In genomic region chrX:63739885-63740284, GRCh38 we compare ENCODE assay signal across 17 cellular contexts. TPM values are rescaled to one million over a fixed set of nuclear protein-coding genes. Genes with fewer than 3 reads are reported as not detected.
DNase-seq lines count a peak whose midpoint lies in the region; ATAC-seq and TF ChIP-seq lines count a peak whose summit lies in the region.
"Had no signal": no experiment of that assay in that cellular context is flagged by ENCODE, and none has a peak within 500 bp of the region (broad histone marks: within the 10 kb centered on the region; RNA-seq: fewer than 3 reads in every experiment).

No MANE protein-coding gene starts in this region.

- CTCF ChIA-PET in activated CD8-positive, alpha-beta memory T cell treated with anti-CD3 and anti-CD28 coated beads, Interleukin-2, amount 10 ng/mL, durations not matched to agents 7 days and 5 days (lab: Charles Lee) = interaction anchor here (2.5 kb wide), 1 partner anchor 15 kb away, joined by 8 read pairs; a partner anchor contains a TSS

- H3K27ac ChIP-seq in WERI-Rb-1 = no peak overlapping the region

- no peaks in the 10 kb centered on the region; the same call in 1 of the 2 replicates for H3K36me3 ChIP-seq in WERI-Rb-1

- no peaks in the 10 kb centered on the region for H3K27me3 ChIP-seq in WERI-Rb-1 (ENCODE audit: insufficient read depth, low read depth, severe bottlenecking)

- H3K4me1 Mint-ChIP-seq in activated CD8-positive, alpha-beta memory T cell treated with anti-CD3 and anti-CD28 coated beads, Interleukin-2, amount 10 ng/mL, durations not matched to agents 7 days and 5 days = peaks cover 78% of the 10 kb centered on the region

- H3K36me3 Mint-ChIP-seq in activated CD8-positive, alpha-beta memory T cell treated with anti-CD3 and anti-CD28 coated beads, Interleukin-2, amount 10 ng/mL, durations not matched to agents 7 days and 5 days = peaks cover 25% of the 10 kb centered on the region

- TF ChIP-seq CTCF in WERI-Rb-1 (IDR thresholded peaks at IDR 0.05; ENCODE audit: low read depth, low read length) = 0 out of 2 replicates have a peak, but pooled peaks have one; percentile 25

- no peaks in the 10 kb centered on the region for H3K9me3 Mint-ChIP-seq in activated CD8-positive, alpha-beta memory T cell treated with anti-CD3 and anti-CD28 coated beads, Interleukin-2, amount 10 ng/mL, durations not matched to agents 7 days and 5 days (ENCODE audit: low read depth)
- H3K9me3 Mint-ChIP-seq: T-helper 2 cell treated with Interferon-gamma antibody and Interleukin-4, amounts not matched to agents 5 μg/mL and 100 μg/mL, for 36 hours had no signal

- ATAC-seq in activated CD8-positive, alpha-beta memory T cell treated with anti-CD3 and anti-CD28 coated beads, Interleukin-2, amount 10 ng/mL, durations not matched to agents 7 days and 5 days = no peak
- peak; percentile 8 for ATAC-seq in GM21723 (IDR thresholded peaks at IDR 0.05; ENCODE audit: unreplicated experiment)
- no peak for ATAC-seq in GM19023 (IDR thresholded peaks at IDR 0.05; ENCODE audit: unreplicated experiment)

- no peak overlapping the region for H3K4me3 Mint-ChIP-seq in activated CD8-positive, alpha-beta memory T cell treated with anti-CD3 and anti-CD28 coated beads, Interleukin-2, amount 10 ng/mL, durations not matched to agents 7 days and 5 days
- H3K4me3 Mint-ChIP-seq: T-helper 2 cell treated with Interferon-gamma antibody and Interleukin-4, amounts not matched to agents 5 μg/mL and 100 μg/mL, for 36 hours had no signal

- H3K4me3 ChIP-seq in WERI-Rb-1 (ENCODE audit: low read depth, low read length) = no peak overlapping the region

- H3K27ac Mint-ChIP-seq in activated CD8-positive, alpha-beta memory T cell treated with anti-CD3 and anti-CD28 coated beads, Interleukin-2, amount 10 ng/mL, durations not matched to agents 7 days and 5 days = peak overlapping the region; percentile 28
- H3K27ac Mint-ChIP-seq: T-helper 2 cell treated with Interferon-gamma antibody and Interleukin-4, amounts not matched to agents 5 μg/mL and 100 μg/mL, for 36 hours had no signal

- DNase-seq in activated CD8-positive, alpha-beta memory T cell treated with anti-CD3 and anti-CD28 coated beads, Interleukin-2, amount 10 ng/mL, durations not matched to agents 7 days and 5 days = no peak
- no peak for DNase-seq in activated CD8-positive, alpha-beta memory T cell treated with anti-CD3 and anti-CD28 coated beads for 24 hours
- DNase-seq in WERI-Rb-1 (no peak), hippocampal formation (lab: John Stamatoyannopoulos, UW) (no peak), cortex of kidney (lab: John Stamatoyannopoulos, UW) (no peak), globus pallidus (ENCODE audit: low spot score) (no peak)
- DNase-seq: 8988T, C1 segment of cervical spinal cord, IMR-90, Kasumi-1, NCI-H1417, NCI-H2029, NCI-H510A, NCI-H82 had no signal

- H3K9me3 ChIP-seq in WERI-Rb-1 (ENCODE audit: severe bottlenecking) = no peaks in the 10 kb centered on the region

- H3K27me3 Mint-ChIP-seq in activated CD8-positive, alpha-beta memory T cell treated with anti-CD3 and anti-CD28 coated beads, Interleukin-2, amount 10 ng/mL, durations not matched to agents 7 days and 5 days = no peaks in the 10 kb centered on the region

RNA-seq across cellular contexts. Expression of gene ARHGEF9, which starts 45.1 kb away (rescaled TPM):
- 10 to 100 TPM; 42.8 to 54.1 TPM for total RNA-seq in activated CD8-positive, alpha-beta memory T cell treated with anti-CD3 and anti-CD28 coated beads, Interleukin-2, amount 10 ng/mL, durations not matched to agents 7 days and 5 days
